In the genomic region with DNA sequence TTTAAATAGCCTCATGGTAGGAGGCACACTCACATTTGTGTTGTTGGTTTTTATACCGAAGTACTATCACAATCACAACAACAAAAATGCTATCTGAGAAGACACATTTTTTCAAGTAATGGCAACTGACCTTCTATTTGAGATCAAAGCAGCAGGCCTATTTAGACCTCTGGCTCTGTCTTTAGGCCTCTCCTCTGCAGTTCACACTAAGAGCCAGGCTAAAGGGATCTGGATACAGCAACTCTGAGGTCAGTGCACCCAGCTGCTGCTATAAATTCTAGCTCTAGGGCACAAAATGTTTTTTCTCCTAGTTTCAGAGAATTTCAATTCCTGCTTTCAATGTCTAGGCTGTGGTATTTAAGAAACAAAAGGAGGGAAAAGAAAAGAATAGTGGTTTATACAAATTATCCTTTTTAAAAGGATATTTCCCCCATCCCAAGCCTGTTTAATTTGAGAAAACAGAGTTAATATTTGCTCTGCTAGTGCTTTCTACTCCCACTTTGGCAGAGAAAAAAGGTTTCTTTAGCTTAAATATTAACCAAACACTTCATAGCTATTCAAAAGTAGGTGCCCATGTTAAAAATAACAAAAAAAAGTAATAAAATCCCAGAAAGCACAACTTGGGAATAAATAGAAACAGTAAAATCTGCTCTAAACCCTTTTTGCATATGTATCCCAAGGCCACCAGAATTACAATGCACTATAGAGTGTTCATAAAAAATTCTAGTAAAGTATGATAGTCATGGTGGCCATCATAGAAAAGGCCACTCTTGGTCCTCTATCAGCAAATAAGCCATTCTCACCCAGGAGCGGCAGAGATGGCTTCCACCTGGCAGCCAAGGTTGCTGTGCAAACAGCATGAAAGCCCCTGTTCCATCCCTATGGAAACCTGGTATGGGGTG, we compare ENCODE assay signal across 1 cellular context.
TF ChIP-seq lines count a peak whose summit lies in the region.

No MANE protein-coding gene starts in this region.

TF ChIP-seq in GM23338, 12 proteins besides CTCF, POLR2A, EP300 and RAD21 (continued from another document):
- TF ChIP-seq, protein P1, sequence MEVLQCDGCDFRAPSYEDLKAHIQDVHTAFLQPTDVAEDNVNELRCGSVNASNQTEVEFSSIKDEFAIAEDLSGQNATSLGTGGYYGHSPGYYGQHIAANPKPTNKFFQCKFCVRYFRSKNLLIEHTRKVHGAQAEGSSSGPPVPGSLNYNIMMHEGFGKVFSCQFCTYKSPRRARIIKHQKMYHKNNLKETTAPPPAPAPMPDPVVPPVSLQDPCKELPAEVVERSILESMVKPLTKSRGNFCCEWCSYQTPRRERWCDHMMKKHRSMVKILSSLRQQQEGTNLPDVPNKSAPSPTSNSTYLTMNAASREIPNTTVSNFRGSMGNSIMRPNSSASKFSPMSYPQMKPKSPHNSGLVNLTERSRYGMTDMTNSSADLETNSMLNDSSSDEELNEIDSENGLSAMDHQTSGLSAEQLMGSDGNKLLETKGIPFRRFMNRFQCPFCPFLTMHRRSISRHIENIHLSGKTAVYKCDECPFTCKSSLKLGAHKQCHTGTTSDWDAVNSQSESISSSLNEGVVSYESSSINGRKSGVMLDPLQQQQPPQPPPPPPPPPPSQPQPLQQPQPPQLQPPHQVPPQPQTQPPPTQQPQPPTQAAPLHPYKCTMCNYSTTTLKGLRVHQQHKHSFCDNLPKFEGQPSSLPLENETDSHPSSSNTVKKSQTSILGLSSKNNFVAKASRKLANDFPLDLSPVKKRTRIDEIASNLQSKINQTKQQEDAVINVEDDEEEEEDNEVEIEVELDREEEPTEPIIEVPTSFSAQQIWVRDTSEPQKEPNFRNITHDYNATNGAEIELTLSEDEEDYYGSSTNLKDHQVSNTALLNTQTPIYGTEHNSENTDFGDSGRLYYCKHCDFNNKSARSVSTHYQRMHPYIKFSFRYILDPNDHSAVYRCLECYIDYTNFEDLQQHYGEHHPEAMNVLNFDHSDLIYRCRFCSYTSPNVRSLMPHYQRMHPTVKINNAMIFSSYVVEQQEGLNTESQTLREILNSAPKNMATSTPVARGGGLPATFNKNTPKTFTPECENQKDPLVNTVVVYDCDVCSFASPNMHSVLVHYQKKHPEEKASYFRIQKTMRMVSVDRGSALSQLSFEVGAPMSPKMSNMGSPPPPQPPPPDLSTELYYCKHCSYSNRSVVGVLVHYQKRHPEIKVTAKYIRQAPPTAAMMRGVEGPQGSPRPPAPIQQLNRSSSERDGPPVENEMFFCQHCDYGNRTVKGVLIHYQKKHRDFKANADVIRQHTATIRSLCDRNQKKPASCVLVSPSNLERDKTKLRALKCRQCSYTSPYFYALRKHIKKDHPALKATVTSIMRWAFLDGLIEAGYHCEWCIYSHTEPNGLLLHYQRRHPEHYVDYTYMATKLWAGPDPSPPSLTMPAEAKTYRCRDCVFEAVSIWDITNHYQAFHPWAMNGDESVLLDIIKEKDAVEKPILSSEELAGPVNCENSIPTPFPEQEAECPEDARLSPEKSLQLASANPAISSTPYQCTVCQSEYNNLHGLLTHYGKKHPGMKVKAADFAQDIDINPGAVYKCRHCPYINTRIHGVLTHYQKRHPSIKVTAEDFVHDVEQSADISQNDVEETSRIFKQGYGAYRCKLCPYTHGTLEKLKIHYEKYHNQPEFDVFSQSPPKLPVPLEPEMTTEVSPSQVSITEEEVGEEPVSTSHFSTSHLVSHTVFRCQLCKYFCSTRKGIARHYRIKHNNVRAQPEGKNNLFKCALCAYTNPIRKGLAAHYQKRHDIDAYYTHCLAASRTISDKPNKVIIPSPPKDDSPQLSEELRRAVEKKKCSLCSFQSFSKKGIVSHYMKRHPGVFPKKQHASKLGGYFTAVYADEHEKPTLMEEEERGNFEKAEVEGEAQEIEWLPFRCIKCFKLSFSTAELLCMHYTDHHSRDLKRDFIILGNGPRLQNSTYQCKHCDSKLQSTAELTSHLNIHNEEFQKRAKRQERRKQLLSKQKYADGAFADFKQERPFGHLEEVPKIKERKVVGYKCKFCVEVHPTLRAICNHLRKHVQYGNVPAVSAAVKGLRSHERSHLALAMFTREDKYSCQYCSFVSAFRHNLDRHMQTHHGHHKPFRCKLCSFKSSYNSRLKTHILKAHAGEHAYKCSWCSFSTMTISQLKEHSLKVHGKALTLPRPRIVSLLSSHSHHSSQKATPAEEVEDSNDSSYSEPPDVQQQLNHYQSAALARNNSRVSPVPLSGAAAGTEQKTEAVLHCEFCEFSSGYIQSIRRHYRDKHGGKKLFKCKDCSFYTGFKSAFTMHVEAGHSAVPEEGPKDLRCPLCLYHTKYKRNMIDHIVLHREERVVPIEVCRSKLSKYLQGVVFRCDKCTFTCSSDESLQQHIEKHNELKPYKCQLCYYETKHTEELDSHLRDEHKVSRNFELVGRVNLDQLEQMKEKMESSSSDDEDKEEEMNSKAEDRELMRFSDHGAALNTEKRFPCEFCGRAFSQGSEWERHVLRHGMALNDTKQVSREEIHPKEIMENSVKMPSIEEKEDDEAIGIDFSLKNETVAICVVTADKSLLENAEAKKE (CRISPR knock-in tag; IDR thresholded peaks at IDR 0.05), result no peak
- TF ChIP-seq STAT1 (IDR thresholded peaks at IDR 0.05; ENCODE audit: unreplicated experiment), result no peak
- no peak for TF ChIP-seq ZNF331 (CRISPR knock-in tag; IDR thresholded peaks at IDR 0.05; ENCODE audit: low read depth)
- TF ChIP-seq, protein P2, sequence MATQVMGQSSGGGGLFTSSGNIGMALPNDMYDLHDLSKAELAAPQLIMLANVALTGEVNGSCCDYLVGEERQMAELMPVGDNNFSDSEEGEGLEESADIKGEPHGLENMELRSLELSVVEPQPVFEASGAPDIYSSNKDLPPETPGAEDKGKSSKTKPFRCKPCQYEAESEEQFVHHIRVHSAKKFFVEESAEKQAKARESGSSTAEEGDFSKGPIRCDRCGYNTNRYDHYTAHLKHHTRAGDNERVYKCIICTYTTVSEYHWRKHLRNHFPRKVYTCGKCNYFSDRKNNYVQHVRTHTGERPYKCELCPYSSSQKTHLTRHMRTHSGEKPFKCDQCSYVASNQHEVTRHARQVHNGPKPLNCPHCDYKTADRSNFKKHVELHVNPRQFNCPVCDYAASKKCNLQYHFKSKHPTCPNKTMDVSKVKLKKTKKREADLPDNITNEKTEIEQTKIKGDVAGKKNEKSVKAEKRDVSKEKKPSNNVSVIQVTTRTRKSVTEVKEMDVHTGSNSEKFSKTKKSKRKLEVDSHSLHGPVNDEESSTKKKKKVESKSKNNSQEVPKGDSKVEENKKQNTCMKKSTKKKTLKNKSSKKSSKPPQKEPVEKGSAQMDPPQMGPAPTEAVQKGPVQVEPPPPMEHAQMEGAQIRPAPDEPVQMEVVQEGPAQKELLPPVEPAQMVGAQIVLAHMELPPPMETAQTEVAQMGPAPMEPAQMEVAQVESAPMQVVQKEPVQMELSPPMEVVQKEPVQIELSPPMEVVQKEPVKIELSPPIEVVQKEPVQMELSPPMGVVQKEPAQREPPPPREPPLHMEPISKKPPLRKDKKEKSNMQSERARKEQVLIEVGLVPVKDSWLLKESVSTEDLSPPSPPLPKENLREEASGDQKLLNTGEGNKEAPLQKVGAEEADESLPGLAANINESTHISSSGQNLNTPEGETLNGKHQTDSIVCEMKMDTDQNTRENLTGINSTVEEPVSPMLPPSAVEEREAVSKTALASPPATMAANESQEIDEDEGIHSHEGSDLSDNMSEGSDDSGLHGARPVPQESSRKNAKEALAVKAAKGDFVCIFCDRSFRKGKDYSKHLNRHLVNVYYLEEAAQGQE (IDR thresholded peaks at IDR 0.05; ENCODE audit: unreplicated experiment), result no peak
- TF ChIP-seq CREB1 (CRISPR knock-in tag; IDR thresholded peaks at IDR 0.05; ENCODE audit: low read depth), result no peak
- TF ChIP-seq EZH2 (IDR thresholded peaks at IDR 0.05; ENCODE audit: low read depth, unreplicated experiment), result no peak
- TF ChIP-seq NANOG (IDR thresholded peaks at IDR 0.05; ENCODE audit: borderline replicate concordance), result no peak
- TF ChIP-seq POLR2AphosphoS5 (IDR thresholded peaks at IDR 0.05; ENCODE audit: low read depth), result no peak
